Comparison of ENCODE assay signal across 27 cellular contexts in genomic region chr16:15581127-15581815, GRCh38.
DNase-seq lines count a peak whose midpoint lies in the region; ATAC-seq and TF ChIP-seq lines count a peak whose summit lies in the region.
"Had no signal": no experiment of that assay in that cellular context is flagged by ENCODE, and none has a peak within 500 bp of the region (broad histone marks: within the 10 kb centered on the region; RNA-seq: fewer than 3 reads in every experiment).

No MANE protein-coding gene starts in this region.

- in situ Hi-C loops in KBM-7 (cut with MboI; ENCODE audit: low pct_unique_long_range_greater_than_20kb, low sequenced_read_pairs) = no loop called here

- H3K9me3 Mint-ChIP-seq in CD14-positive monocyte (peaks cover 4 to 17% (median 8%) of the 10 kb centered on the region in 7 donors), neural crest cell (peaks cover 13% of the 10 kb centered on the region)
- peaks cover 3% of the 10 kb centered on the region for H3K9me3 Mint-ChIP-seq in activated T-helper 17 cell treated with anti-CD3 and anti-CD28 coated beads, Interleukin-2, amount 50 U/mL, for 72 hours

- peaks cover 7% of the 10 kb centered on the region in 2 donors for H3K36me3 Mint-ChIP-seq in CD14-positive monocyte
- peaks cover 14% of the 10 kb centered on the region for H3K36me3 Mint-ChIP-seq in activated T-helper 17 cell treated with anti-CD3 and anti-CD28 coated beads, Interleukin-2, amount 50 U/mL, for 72 hours (ENCODE audit: low read depth)
- peaks cover 44% of the 10 kb centered on the region for H3K36me3 Mint-ChIP-seq in neural crest cell (ENCODE audit: low read depth)

- H3K27me3 Mint-ChIP-seq in CD14-positive monocyte (ENCODE audit: low read depth in 3 of 3) (peaks cover 0 to 6% (median 4%) of the 10 kb centered on the region in 3 donors), neural crest cell (ENCODE audit: low read depth) (no peaks in the 10 kb centered on the region)
- H3K27me3 Mint-ChIP-seq in activated T-helper 17 cell treated with anti-CD3 and anti-CD28 coated beads, Interleukin-2, amount 50 U/mL, for 72 hours = no peaks in the 10 kb centered on the region
- H3K27me3 Mint-ChIP-seq: activated CD4-positive, alpha-beta T cell treated with anti-CD3 and anti-CD28 coated beads, Interleukin-2, amount 10 ng/mL, durations not matched to agents 24 days and 14 days; effector memory CD8-positive, alpha-beta T cell; progenitor cell of endocrine pancreas had no signal

- H3K27ac Mint-ChIP-seq in CD14-positive monocyte = peak overlapping the region in 6 of 7 donors; percentile 58 to 87 (median 73)
- peak overlapping the region; percentile 58 for H3K27ac Mint-ChIP-seq in activated T-helper 17 cell treated with anti-CD3 and anti-CD28 coated beads, Interleukin-2, amount 50 U/mL, for 72 hours
- peak overlapping the region; percentile 78 for H3K27ac Mint-ChIP-seq in neural crest cell (ENCODE audit: unreplicated experiment)
- H3K27ac Mint-ChIP-seq: activated CD4-positive, alpha-beta T cell treated with anti-CD3 and anti-CD28 coated beads, Interleukin-2, amount 10 ng/mL, durations not matched to agents 24 days and 14 days; activated naive CD4-positive, alpha-beta T cell treated with anti-CD3 and anti-CD28 coated beads, Interleukin-2, amount 10 ng/mL, durations not matched to agents 7 days and 5 days; activated T-cell treated with anti-CD3 and anti-CD28 coated beads, Interleukin-2, amount 50 U/mL, for 72 hours; progenitor cell of endocrine pancreas had no signal

- intact Hi-C loops in CD14-positive monocyte (cut with micrococcal nuclease) = no loop called here

- ATAC-seq in activated T-helper 17 cell treated with anti-CD3 and anti-CD28 coated beads, Interleukin-2, amount 50 U/mL, for 72 hours (replicated peaks) = no peak
- ATAC-seq in GM19455 (IDR thresholded peaks at IDR 0.05; ENCODE audit: unreplicated experiment) = no peak
- no peak for ATAC-seq in HG03460 (IDR thresholded peaks at IDR 0.05; ENCODE audit: unreplicated experiment)
- ATAC-seq: activated T-cell treated with anti-CD3 and anti-CD28 coated beads, Interleukin-2, amount 50 U/mL, for 72 hours; effector memory CD8-positive, alpha-beta T cell; esophagus mucosa; left cardiac atrium; PC-3 had no signal

- TF ChIP-seq CTCF in CD14-positive monocyte (IDR thresholded peaks at IDR 0.05) = no peak
- no peak for TF ChIP-seq CTCF in neural crest cell (conservative IDR thresholded peaks at IDR 0.05)

- H3K4me1 Mint-ChIP-seq in CD14-positive monocyte = peaks cover 29% of the 10 kb centered on the region
- H3K4me1 Mint-ChIP-seq in activated T-helper 17 cell treated with anti-CD3 and anti-CD28 coated beads, Interleukin-2, amount 50 U/mL, for 72 hours = no peaks in the 10 kb centered on the region
- no peaks in the 10 kb centered on the region for H3K4me1 Mint-ChIP-seq in neural crest cell

- H3K4me3 Mint-ChIP-seq in CD14-positive monocyte (peak overlapping the region in 1 of 2 donors; percentile 64), neural crest cell (no peak overlapping the region)
- no peak overlapping the region for H3K4me3 Mint-ChIP-seq in activated T-helper 17 cell treated with anti-CD3 and anti-CD28 coated beads, Interleukin-2, amount 50 U/mL, for 72 hours
- H3K4me3 Mint-ChIP-seq: activated CD4-positive, alpha-beta T cell treated with anti-CD3 and anti-CD28 coated beads, Interleukin-2, amount 10 ng/mL, durations not matched to agents 24 days and 14 days; activated naive CD4-positive, alpha-beta T cell treated with anti-CD3 and anti-CD28 coated beads, Interleukin-2, amount 10 ng/mL, durations not matched to agents 7 days and 5 days; activated T-cell treated with anti-CD3 and anti-CD28 coated beads, Interleukin-2, amount 50 U/mL, for 72 hours; effector memory CD8-positive, alpha-beta T cell had no signal

- no peak for DNase-seq in CD14-positive monocyte (ENCODE audit: low spot score)
- DNase-seq in KBM-7 = peak; percentile 24
- DNase-seq in neural crest cell (ENCODE audit: low read depth, low spot score) = no peak
- DNase-seq in activated effector memory CD4-positive, alpha-beta T cell treated with anti-CD3 and anti-CD28 coated beads, Interleukin-2, amount 50 U/mL, for 16 hours = no peak
- DNase-seq: activated CD4-positive, alpha-beta T cell treated with anti-CD3 and anti-CD28 coated beads, Interleukin-2, amount 10 ng/mL, durations not matched to agents 24 days and 14 days; activated naive CD4-positive, alpha-beta T cell treated with anti-CD3 and anti-CD28 coated beads, Interleukin-2, amount 10 ng/mL, durations not matched to agents 7 days and 5 days; activated T-cell treated with anti-CD3 and anti-CD28 coated beads, Interleukin-2, amount 50 U/mL, for 72 hours; aorta; DMS79 treated with DMSO at 0.1 percent for 48 hours; effector memory CD8-positive, alpha-beta T cell; foreskin fibroblast; GF-D8; left cardiac atrium; mesenchymal stem cell; MM.1S; NCI-H1436 treated with DMSO at 0.1 percent for 48 hours; NCI-H2107; NCI-H446 treated with DMSO at 0.1 percent for 48 hours; PC-3; SHP77; transverse colon; WERI-Rb-1 had no signal
